ENCODE assay signal across 1 cellular context in genomic region chr16:2769675-2770056, GRCh38.
TF ChIP-seq lines count a peak whose summit lies in the region.

No MANE protein-coding gene starts in this region.

TF ChIP-seq in HepG2, 621 proteins besides CTCF, POLR2A, EP300 and RAD21:
- TF ChIP-seq MEIS1 (CRISPR knock-in tag; IDR thresholded peaks at IDR 0.05; ENCODE audit: borderline replicate concordance) (0 out of 2 replicates have a peak, but pooled peaks have one; percentile 35), AGO2 (optimal IDR thresholded peaks at IDR 0.05; ENCODE audit: low read depth, low read length) (peak; percentile 27), BRD4 (CRISPR knock-in tag; IDR thresholded peaks at IDR 0.05) (no peak), RORA (CRISPR knock-in tag; IDR thresholded peaks at IDR 0.05) (no peak), PAF1 (CRISPR knock-in tag; IDR thresholded peaks at IDR 0.05) (no peak)
